In the genomic region with DNA sequence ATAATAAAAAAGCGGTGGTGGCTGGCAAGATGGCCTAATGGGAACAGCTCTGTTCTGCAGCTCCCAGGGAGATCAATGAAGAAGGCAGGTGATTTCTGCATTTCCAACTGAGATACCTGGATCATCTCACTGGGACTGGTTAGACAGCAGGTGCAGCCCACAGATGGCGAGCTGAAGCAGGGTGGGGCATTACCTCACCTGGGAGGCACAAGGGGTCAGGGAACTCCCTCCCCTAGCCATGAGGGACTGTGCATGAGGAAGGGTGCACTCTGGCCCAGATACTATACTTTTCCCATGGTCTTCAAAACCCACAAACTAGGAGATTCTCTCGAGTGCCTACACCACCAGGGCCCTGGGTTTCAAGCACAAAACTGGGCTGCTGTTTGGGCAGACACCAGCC, we compare ENCODE assay signal across 22 cellular contexts. TPM values are rescaled to one million over a fixed set of nuclear protein-coding genes. Genes with fewer than 3 reads are reported as not detected.
"Had no signal": no experiment of that assay in that cellular context is flagged by ENCODE, and none has a peak within 500 bp of the region (broad histone marks: within the 10 kb centered on the region; RNA-seq: fewer than 3 reads in every experiment).

No MANE protein-coding gene starts in this region.

- H3K27ac ChIP-seq: HL-60, RWPE1 had no signal

- H3K9ac ChIP-seq: SK-N-SH had no signal

- ATAC-seq: Panc1, PC-3 had no signal

- DNase-seq: KBM-7, MV-4-11, NCI-H1048, NCI-H1105, NCI-H1417, NCI-H1436 treated with DMSO at 0.1 percent for 48 hours, NCI-H187, NCI-H2029, NCI-H2081 treated with DMSO at 0.1 percent for 48 hours, NCI-H2171, NCI-H226, NCI-H446, NCI-H510A, NCI-H524 treated with DMSO at 0.1 percent for 48 hours, NCI-H774, PC-3, SHP77, SK-N-SH, SW 1271 had no signal

- H3K9me3 ChIP-seq: SK-N-SH had no signal

- H3K4me2 ChIP-seq: SK-N-SH had no signal

RNA-seq across cellular contexts. Expression of gene PTGER4, which starts 45.6 kb away (rescaled TPM):
- polyA plus RNA-seq: SK-N-SH had no signal
